Comparison of ENCODE assay signal across 14 cellular contexts in the genomic region with DNA sequence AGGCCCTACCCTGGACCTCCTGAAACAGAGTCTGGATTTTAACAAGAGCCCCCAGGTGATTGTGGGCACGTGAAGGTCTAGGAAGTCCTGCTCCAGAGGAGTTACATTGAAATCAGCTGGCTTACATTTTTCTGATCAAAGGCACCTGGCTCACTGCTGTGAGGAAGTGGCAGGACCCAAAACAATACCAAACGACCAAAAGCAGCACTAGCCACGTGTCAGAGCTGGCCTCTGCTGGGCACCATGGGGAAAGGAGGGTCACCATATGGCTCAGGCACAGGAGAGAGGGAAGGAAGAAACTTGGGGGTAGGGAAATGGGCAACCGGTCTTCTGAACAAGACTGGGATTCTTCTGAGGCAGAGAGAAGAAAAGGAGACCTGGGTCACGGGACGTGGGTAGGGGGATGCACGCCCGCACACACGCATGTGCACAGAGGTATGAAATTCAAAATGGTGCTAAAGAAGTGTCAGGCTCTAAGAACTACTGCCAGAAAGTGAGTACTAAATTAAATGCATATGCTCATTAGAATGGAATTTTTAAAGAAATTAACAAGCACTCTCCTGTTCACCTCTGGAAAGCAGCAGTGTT.
DNase-seq lines count a peak whose midpoint lies in the region; ATAC-seq and TF ChIP-seq lines count a peak whose summit lies in the region.
"Had no signal": no experiment of that assay in that cellular context is flagged by ENCODE, and none has a peak within 500 bp of the region (broad histone marks: within the 10 kb centered on the region; RNA-seq: fewer than 3 reads in every experiment).

No MANE protein-coding gene starts in this region.

- no peaks in the 10 kb centered on the region for H3K9me3 Mint-ChIP-seq in activated CD4-positive, alpha-beta memory T cell treated with anti-CD3 and anti-CD28 coated beads for 36 hours
- H3K9me3 Mint-ChIP-seq: activated T-cell treated with anti-CD3 and anti-CD28 coated beads, Interleukin-2, amount 50 U/mL, for 4 hours had no signal

- H2AFZ ChIP-seq in fibroblast of lung (ENCODE audit: low read length), result no peak overlapping the region

- CTCF ChIA-PET in AG04450 (lab: Charles Lee), result interaction anchor here (1.0 to 1.7 kb wide), 3 partner anchors 24 to 210 kb away, joined by 4 to 7 read pairs (median 4); no protein-coding TSS in a partner anchor
- CTCF ChIA-PET in activated CD4-positive, alpha-beta memory T cell treated with anti-CD3 and anti-CD28 coated beads for 36 hours (lab: Charles Lee), result interaction anchor here (0.9 to 3.3 kb wide), 10 partner anchors 18 to 210 kb away, joined by 3 to 20 read pairs (median 5); no protein-coding TSS in a partner anchor

- peaks cover 4% of the 10 kb centered on the region for H3K36me3 Mint-ChIP-seq in activated CD4-positive, alpha-beta memory T cell treated with anti-CD3 and anti-CD28 coated beads for 36 hours

- no peak for ATAC-seq in HG02852 (IDR thresholded peaks at IDR 0.05; ENCODE audit: unreplicated experiment)
- ATAC-seq: HepG2 had no signal

- peak overlapping the region; percentile 39 for H3K4me2 ChIP-seq in fibroblast of lung (ENCODE audit: extremely low read depth, insufficient read depth, low read length)

- no peaks in the 10 kb centered on the region for H4K20me1 ChIP-seq in fibroblast of lung (ENCODE audit: control insufficient read depth, extremely low read depth, insufficient read depth, low read length)

- no peak overlapping the region for H3K9ac ChIP-seq in fibroblast of lung (ENCODE audit: insufficient read depth, low read length)

- H3K4me1 ChIP-seq in fibroblast of lung (ENCODE audit: control insufficient read depth, extremely low read depth, insufficient read depth, low read length), result peaks cover 22% of the 10 kb centered on the region
- H3K4me1 ChIP-seq in ascending aorta, result no peaks in the 10 kb centered on the region

- no peaks in the 10 kb centered on the region for H3K9me3 ChIP-seq in AG04450 (ENCODE audit: control insufficient read depth, insufficient read depth, low read length)
- no peaks in the 10 kb centered on the region for H3K9me3 ChIP-seq in fibroblast of lung (ENCODE audit: control insufficient read depth, insufficient read depth, low read depth, low read length)
- no peaks in the 10 kb centered on the region for H3K9me3 ChIP-seq in ascending aorta

- no peak for TF ChIP-seq CTCF in AG04450 (IDR thresholded peaks at IDR 0.05; ENCODE audit: low read depth, low read length)
- TF ChIP-seq CTCF in fibroblast of lung (conservative IDR thresholded peaks at IDR 0.05 in 1 of 2, IDR thresholded peaks at IDR 0.05 in 1 of 2; ENCODE audit: low read depth in 1 of 2, low read length in 2 of 2), result no peak
- no peak for TF ChIP-seq CTCF in ascending aorta (IDR thresholded peaks at IDR 0.05)

- no peak for DNase-seq in AG04450 (ENCODE audit: low read depth, low spot score)
- peak; percentile 44 for DNase-seq in Daoy (ENCODE audit: low read depth)
- DNase-seq in activated CD4-positive, alpha-beta memory T cell treated with anti-CD3 and anti-CD28 coated beads for 36 hours, result no peak
- DNase-seq in fibroblast of lung (ENCODE audit: low read depth in 2 of 2), result no peak
- no peak for DNase-seq in ascending aorta (ENCODE audit: low spot score in 2 of 2)
- DNase-seq in activated gamma-delta T cell (lab: John Stamatoyannopoulos, UW), result no peak
- DNase-seq: activated T-cell treated with anti-CD3 and anti-CD28 coated beads, Interleukin-2, amount 50 U/mL, for 4 hours; DND-41; NCI-H1092 treated with DMSO at 0.1 percent for 48 hours; NCI-H2171 had no signal

- H3K27me3 ChIP-seq in AG04450 (ENCODE audit: control insufficient read depth, insufficient read depth, low read length) (no peaks in the 10 kb centered on the region), fibroblast of lung (ENCODE audit: control insufficient read depth, insufficient read depth, low read length) (no peaks in the 10 kb centered on the region), ascending aorta (no peaks in the 10 kb centered on the region)

- POLR2A ChIA-PET in AG04450 (lab: Yijun Ruan, JAX), result interaction anchor here (1.0 to 1.1 kb wide), 5 partner anchors 22 to 210 kb away, joined by 4 to 7 read pairs (median 5); partner anchors contain the start of gene TRERF1
- POLR2A ChIA-PET in activated CD4-positive, alpha-beta memory T cell treated with anti-CD3 and anti-CD28 coated beads for 36 hours (lab: Charles Lee), result interaction anchor here (0.6 to 4.2 kb wide), 7 partner anchors 20 to 112 kb away, joined by 3 to 38 read pairs (median 4); no protein-coding TSS in a partner anchor

- H3K27ac ChIP-seq in AG04450 (ENCODE audit: low read depth, low read length) (peak overlapping the region; percentile 80), fibroblast of lung (ENCODE audit: insufficient read depth, low read length) (peak overlapping the region; percentile 4), ascending aorta (no peak overlapping the region)
- H3K27ac ChIP-seq: C4-2B, SK-N-MC had no signal

- H3K36me3 ChIP-seq in fibroblast of lung (ENCODE audit: control insufficient read depth, insufficient read depth, low read length) (no peaks in the 10 kb centered on the region), ascending aorta (no peaks in the 10 kb centered on the region)

- peak overlapping the region; percentile 84 for H3K27ac Mint-ChIP-seq in activated CD4-positive, alpha-beta memory T cell treated with anti-CD3 and anti-CD28 coated beads for 36 hours

- peak overlapping the region; percentile 47 for H3K4me3 Mint-ChIP-seq in activated CD4-positive, alpha-beta memory T cell treated with anti-CD3 and anti-CD28 coated beads for 36 hours
- H3K4me3 Mint-ChIP-seq: activated T-cell treated with anti-CD3 and anti-CD28 coated beads, Interleukin-2, amount 50 U/mL, for 4 hours had no signal

- peaks cover 40% of the 10 kb centered on the region for H3K79me2 ChIP-seq in fibroblast of lung (ENCODE audit: control insufficient read depth, insufficient read depth, low read length)

- intact Hi-C loops in activated CD4-positive, alpha-beta memory T cell treated with anti-CD3 and anti-CD28 coated beads for 36 hours (cut with micrococcal nuclease), result loop anchor here (5.0 kb wide), 1 partner anchor 101 kb away; no protein-coding TSS in a partner anchor
- intact Hi-C loops in ascending aorta (cut with DNase I), result no loop called here

- H3K4me1 Mint-ChIP-seq in activated CD4-positive, alpha-beta memory T cell treated with anti-CD3 and anti-CD28 coated beads for 36 hours (ENCODE audit: low read depth), result peaks cover 73% of the 10 kb centered on the region

- no peaks in the 10 kb centered on the region for H3K27me3 Mint-ChIP-seq in activated CD4-positive, alpha-beta memory T cell treated with anti-CD3 and anti-CD28 coated beads for 36 hours

- H3K4me3 ChIP-seq in AG04450 (ENCODE audit: low read depth, low read length) (no peak overlapping the region), fibroblast of lung (replicated peaks in 1 of 4; ENCODE audit: control extremely low read depth in 1 of 4, insufficient read depth in 1 of 4, low read depth in 3 of 4, low read length in 4 of 4) (no peak overlapping the region), ascending aorta (no peak overlapping the region)
- H3K4me3 ChIP-seq: SK-N-MC had no signal

Comparison
In these comparisons a context has a peak if more than half of its experiments do, and no peak if none do; other contexts are left out.
1. H3K27ac ChIP-seq: peak in AG04450 (single experiment) and fibroblast of lung (single experiment); none in ascending aorta (0 of 2).